ENCODE assay signal across 23 cellular contexts in genomic region chr5:52846443-52846842, GRCh38. TPM values are rescaled to one million over a fixed set of nuclear protein-coding genes. Genes with fewer than 3 reads are reported as not detected.
DNase-seq lines count a peak whose midpoint lies in the region; ATAC-seq, FAIRE-seq and TF ChIP-seq lines count a peak whose summit lies in the region.
"Had no signal": no experiment of that assay in that cellular context is flagged by ENCODE, and none has a peak within 500 bp of the region (broad histone marks: within the 10 kb centered on the region; RNA-seq: fewer than 3 reads in every experiment).

No MANE protein-coding gene starts in this region.

- H3K4me1 Mint-ChIP-seq in osteocyte (ENCODE audit: unreplicated experiment), result peaks cover 52% of the 10 kb centered on the region
- H3K4me1 Mint-ChIP-seq in activated CD8-positive, alpha-beta memory T cell treated with anti-CD3 and anti-CD28 coated beads, Interleukin-2, amount 10 ng/mL, durations not matched to agents 7 days and 5 days, result peaks cover 12% of the 10 kb centered on the region
- H3K4me1 Mint-ChIP-seq: CD4-positive, CD25-positive, alpha-beta regulatory T cell; memory B cell; nephron progenitor cell had no signal

- peaks cover 17% of the 10 kb centered on the region for H3K36me3 Mint-ChIP-seq in osteocyte (ENCODE audit: unreplicated experiment)
- H3K36me3 Mint-ChIP-seq in activated CD8-positive, alpha-beta memory T cell treated with anti-CD3 and anti-CD28 coated beads, Interleukin-2, amount 10 ng/mL, durations not matched to agents 7 days and 5 days, result peaks cover 14% of the 10 kb centered on the region
- H3K36me3 Mint-ChIP-seq in activated naive CD4-positive, alpha-beta T cell treated with anti-CD3 and anti-CD28 coated beads, Interleukin-2, amount 50 U/mL, for 72 hours, result peaks cover 0 to 7% of the 10 kb centered on the region in 2 donors
- H3K36me3 Mint-ChIP-seq: CD4-positive, CD25-positive, alpha-beta regulatory T cell; memory B cell had no signal

- peak overlapping the region; percentile 90 for H3K27ac Mint-ChIP-seq in osteocyte (ENCODE audit: unreplicated experiment)
- H3K27ac Mint-ChIP-seq in activated CD8-positive, alpha-beta memory T cell treated with anti-CD3 and anti-CD28 coated beads, Interleukin-2, amount 10 ng/mL, durations not matched to agents 7 days and 5 days, result no peak overlapping the region
- H3K27ac Mint-ChIP-seq in activated naive CD4-positive, alpha-beta T cell treated with anti-CD3 and anti-CD28 coated beads, Interleukin-2, amount 50 U/mL, for 72 hours, result no peak overlapping the region
- H3K27ac Mint-ChIP-seq: CD4-positive, CD25-positive, alpha-beta regulatory T cell; memory B cell; nephron progenitor cell had no signal

- H3K27me3 Mint-ChIP-seq in osteocyte (ENCODE audit: unreplicated experiment), result no peaks in the 10 kb centered on the region
- no peaks in the 10 kb centered on the region for H3K27me3 Mint-ChIP-seq in activated CD8-positive, alpha-beta memory T cell treated with anti-CD3 and anti-CD28 coated beads, Interleukin-2, amount 10 ng/mL, durations not matched to agents 7 days and 5 days
- H3K27me3 Mint-ChIP-seq: memory B cell had no signal

- no peak for TF ChIP-seq CTCF in D721Med (IDR thresholded peaks at IDR 0.05; ENCODE audit: insufficient read depth, missing control alignments)
- TF ChIP-seq CTCF in osteocyte (IDR thresholded peaks at IDR 0.05), result no peak

- no peak for DNase-seq in D721Med (ENCODE audit: insufficient read length, low spot score)
- DNase-seq in NCI-H146 treated with DMSO at 0.1 percent for 48 hours (lab: John Stamatoyannopoulos, UW; ENCODE audit: unreplicated experiment), result peak; percentile 33
- peak; percentile 39 for DNase-seq in fibroblast of gingiva (ENCODE audit: low read depth)
- DNase-seq in osteocyte (ENCODE audit: extremely low spot score, unreplicated experiment), result no peak
- no peak for DNase-seq in activated CD8-positive, alpha-beta memory T cell treated with anti-CD3 and anti-CD28 coated beads, Interleukin-2, amount 10 ng/mL, durations not matched to agents 7 days and 5 days
- DNase-seq in activated naive CD4-positive, alpha-beta T cell treated with anti-CD3 and anti-CD28 coated beads, Interleukin-2, amount 50 U/mL, for 72 hours (ENCODE audit: low spot score in 2 of 2), result no peak
- no peak for DNase-seq in activated CD8-positive, alpha-beta memory T cell treated with anti-CD3 and anti-CD28 coated beads for 24 hours
- DNase-seq: activated CD4-positive, alpha-beta T cell treated with anti-CD3 and anti-CD28 coated beads, Interleukin-2, amount 50 U/mL, for 48 hours; activated naive CD4-positive, alpha-beta T cell; aorta; CD4-positive, CD25-positive, alpha-beta regulatory T cell; DMS53; foreskin keratinocyte; KG1; NCI-H524 treated with DMSO at 0.1 percent for 48 hours; nephron progenitor cell; PC-9; small intestine; stimulated activated CD4-positive, alpha-beta T cell treated with anti-CD3 and anti-CD28 coated beads, Interleukin-4, amount 100 ng/mL, for 4 hours; T-helper 2 cell; WERI-Rb-1 had no signal

- no peaks in the 10 kb centered on the region for H3K9me3 Mint-ChIP-seq in osteocyte (ENCODE audit: unreplicated experiment)
- peaks cover 2% of the 10 kb centered on the region for H3K9me3 Mint-ChIP-seq in activated CD8-positive, alpha-beta memory T cell treated with anti-CD3 and anti-CD28 coated beads, Interleukin-2, amount 10 ng/mL, durations not matched to agents 7 days and 5 days (ENCODE audit: low read depth)
- H3K9me3 Mint-ChIP-seq in activated naive CD4-positive, alpha-beta T cell treated with anti-CD3 and anti-CD28 coated beads, Interleukin-2, amount 50 U/mL, for 72 hours, result no peaks in the 10 kb centered on the region
- H3K9me3 Mint-ChIP-seq: memory B cell, nephron progenitor cell had no signal

- FAIRE-seq in D721Med (lab: Jason Lieb, UNC), result peak; percentile 38
- FAIRE-seq: small intestine had no signal

- CTCF ChIA-PET in activated CD8-positive, alpha-beta memory T cell treated with anti-CD3 and anti-CD28 coated beads, Interleukin-2, amount 10 ng/mL, durations not matched to agents 7 days and 5 days (lab: Charles Lee), result no interaction called here

- no peak for ATAC-seq in activated CD8-positive, alpha-beta memory T cell treated with anti-CD3 and anti-CD28 coated beads, Interleukin-2, amount 10 ng/mL, durations not matched to agents 7 days and 5 days
- no peak for ATAC-seq in activated naive CD4-positive, alpha-beta T cell treated with anti-CD3 and anti-CD28 coated beads, Interleukin-2, amount 50 U/mL, for 72 hours
- no peak for ATAC-seq in GM21737 (IDR thresholded peaks at IDR 0.05; ENCODE audit: unreplicated experiment)
- ATAC-seq: foreskin keratinocyte had no signal

- H3K4me3 Mint-ChIP-seq in osteocyte (ENCODE audit: unreplicated experiment), result peak overlapping the region; percentile 7
- H3K4me3 Mint-ChIP-seq in activated CD8-positive, alpha-beta memory T cell treated with anti-CD3 and anti-CD28 coated beads, Interleukin-2, amount 10 ng/mL, durations not matched to agents 7 days and 5 days, result no peak overlapping the region
- H3K4me3 Mint-ChIP-seq: CD4-positive, CD25-positive, alpha-beta regulatory T cell; memory B cell; nephron progenitor cell had no signal

RNA-seq across cellular contexts. Expression of gene ITGA1, which starts 58.7 kb away (rescaled TPM):
- 143 and 150 TPM in 2 replicates for total RNA-seq in osteocyte
- 10 to 100 TPM; 37.0 to 66.8 TPM for total RNA-seq in activated CD8-positive, alpha-beta memory T cell treated with anti-CD3 and anti-CD28 coated beads, Interleukin-2, amount 10 ng/mL, durations not matched to agents 7 days and 5 days
- total RNA-seq in activated naive CD4-positive, alpha-beta T cell treated with anti-CD3 and anti-CD28 coated beads, Interleukin-2, amount 50 U/mL, for 72 hours, result 1 to 10 TPM; 6.0 TPM

RNA-seq across cellular contexts. Expression of gene PELO, which starts 58.7 kb away (rescaled TPM):
- 82.4 and 83.7 TPM in 2 replicates for total RNA-seq in osteocyte
- 10 to 100 TPM; 41.8 to 63.4 TPM for total RNA-seq in activated CD8-positive, alpha-beta memory T cell treated with anti-CD3 and anti-CD28 coated beads, Interleukin-2, amount 10 ng/mL, durations not matched to agents 7 days and 5 days
- total RNA-seq in activated naive CD4-positive, alpha-beta T cell treated with anti-CD3 and anti-CD28 coated beads, Interleukin-2, amount 50 U/mL, for 72 hours, result 10 to 100 TPM; 17.5 to 23.0 TPM

Comparison
In these comparisons a context has a peak if more than half of its experiments do, and no peak if none do; other contexts are left out.
1. DNase-seq: peak in NCI-H146 treated with DMSO at 0.1 percent for 48 hours (single experiment) and fibroblast of gingiva (single experiment); none in D721Med (single experiment), osteocyte (single experiment), activated CD8-positive, alpha-beta memory T cell treated with anti-CD3 and anti-CD28 coated beads, Interleukin-2, amount 10 ng/mL, durations not matched to agents 7 days and 5 days (single experiment), activated naive CD4-positive, alpha-beta T cell treated with anti-CD3 and anti-CD28 coated beads, Interleukin-2, amount 50 U/mL, for 72 hours (0 of 2) and activated CD8-positive, alpha-beta memory T cell treated with anti-CD3 and anti-CD28 coated beads for 24 hours (single experiment).
2. RNA of gene ITGA1, which starts 58.7 kb away (total RNA-seq): 143 to 150 TPM in osteocyte and 37.0 to 66.8 TPM in activated CD8-positive, alpha-beta memory T cell treated with anti-CD3 and anti-CD28 coated beads, Interleukin-2, amount 10 ng/mL, durations not matched to agents 7 days and 5 days; 6.0 TPM in activated naive CD4-positive, alpha-beta T cell treated with anti-CD3 and anti-CD28 coated beads, Interleukin-2, amount 50 U/mL, for 72 hours; every median in the first group is over 4 times any median in the second.